Comparison of ENCODE assay signal across 14 cellular contexts in genomic region chr3:134956844-134957243, GRCh38.
"Had no signal": no experiment of that assay in that cellular context is flagged by ENCODE, and none has a peak within 500 bp of the region (broad histone marks: within the 10 kb centered on the region; RNA-seq: fewer than 3 reads in every experiment).

No MANE protein-coding gene starts in this region.

- H3K36me3 ChIP-seq: brain microvascular endothelial cell, WERI-Rb-1 had no signal

- H3K9me3 ChIP-seq: mucosa of descending colon had no signal

- ATAC-seq: mucosa of descending colon had no signal

- H3K27me3 ChIP-seq: brain microvascular endothelial cell had no signal

- DNase-seq: activated CD4-positive, alpha-beta T cell treated with anti-CD3 and anti-CD28 coated beads for 1 hour; activated CD8-positive, alpha-beta memory T cell treated with anti-CD3 and anti-CD28 coated beads for 24 hours; activated CD8-positive, alpha-beta memory T cell treated with anti-CD3 and anti-CD28 coated beads, Interleukin-2, amount 50 U/mL, for 48 hours; activated effector memory CD4-positive, alpha-beta T cell treated with Interleukin-2 at 50 U/mL for 16 hours; activated naive CD4-positive, alpha-beta T cell treated with anti-CD3 and anti-CD28 coated beads, Interleukin-2, amount 50 U/mL, for 16 hours; activated T-cell treated with anti-CD3 and anti-CD28 coated beads, Interleukin-2, amount 50 U/mL, for 48 hours; aorta; brain microvascular endothelial cell; effector memory CD4-positive, alpha-beta T cell; mesenchymal stem cell; mucosa of descending colon; naive B cell; stimulated activated CD4-positive, alpha-beta T cell treated with anti-CD3 and anti-CD28 coated beads, Interleukin-2, amount 100 ng/mL, for 24 hours; WERI-Rb-1 had no signal

- H3K27ac ChIP-seq: brain microvascular endothelial cell, WERI-Rb-1 had no signal

- H3K4me3 ChIP-seq: mucosa of descending colon had no signal
